Comparison of ENCODE assay signal across 1 cellular context in genomic region chr11:121451982-121452608, GRCh38.
TF ChIP-seq lines count a peak whose summit lies in the region.

A gene with protein sequence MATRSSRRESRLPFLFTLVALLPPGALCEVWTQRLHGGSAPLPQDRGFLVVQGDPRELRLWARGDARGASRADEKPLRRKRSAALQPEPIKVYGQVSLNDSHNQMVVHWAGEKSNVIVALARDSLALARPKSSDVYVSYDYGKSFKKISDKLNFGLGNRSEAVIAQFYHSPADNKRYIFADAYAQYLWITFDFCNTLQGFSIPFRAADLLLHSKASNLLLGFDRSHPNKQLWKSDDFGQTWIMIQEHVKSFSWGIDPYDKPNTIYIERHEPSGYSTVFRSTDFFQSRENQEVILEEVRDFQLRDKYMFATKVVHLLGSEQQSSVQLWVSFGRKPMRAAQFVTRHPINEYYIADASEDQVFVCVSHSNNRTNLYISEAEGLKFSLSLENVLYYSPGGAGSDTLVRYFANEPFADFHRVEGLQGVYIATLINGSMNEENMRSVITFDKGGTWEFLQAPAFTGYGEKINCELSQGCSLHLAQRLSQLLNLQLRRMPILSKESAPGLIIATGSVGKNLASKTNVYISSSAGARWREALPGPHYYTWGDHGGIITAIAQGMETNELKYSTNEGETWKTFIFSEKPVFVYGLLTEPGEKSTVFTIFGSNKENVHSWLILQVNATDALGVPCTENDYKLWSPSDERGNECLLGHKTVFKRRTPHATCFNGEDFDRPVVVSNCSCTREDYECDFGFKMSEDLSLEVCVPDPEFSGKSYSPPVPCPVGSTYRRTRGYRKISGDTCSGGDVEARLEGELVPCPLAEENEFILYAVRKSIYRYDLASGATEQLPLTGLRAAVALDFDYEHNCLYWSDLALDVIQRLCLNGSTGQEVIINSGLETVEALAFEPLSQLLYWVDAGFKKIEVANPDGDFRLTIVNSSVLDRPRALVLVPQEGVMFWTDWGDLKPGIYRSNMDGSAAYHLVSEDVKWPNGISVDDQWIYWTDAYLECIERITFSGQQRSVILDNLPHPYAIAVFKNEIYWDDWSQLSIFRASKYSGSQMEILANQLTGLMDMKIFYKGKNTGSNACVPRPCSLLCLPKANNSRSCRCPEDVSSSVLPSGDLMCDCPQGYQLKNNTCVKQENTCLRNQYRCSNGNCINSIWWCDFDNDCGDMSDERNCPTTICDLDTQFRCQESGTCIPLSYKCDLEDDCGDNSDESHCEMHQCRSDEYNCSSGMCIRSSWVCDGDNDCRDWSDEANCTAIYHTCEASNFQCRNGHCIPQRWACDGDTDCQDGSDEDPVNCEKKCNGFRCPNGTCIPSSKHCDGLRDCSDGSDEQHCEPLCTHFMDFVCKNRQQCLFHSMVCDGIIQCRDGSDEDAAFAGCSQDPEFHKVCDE (N-terminal part only) (plus strand): TSS chr11:121452314. CDS start chr11:121452332, 18 bp downstream.

TF ChIP-seq in H1, 55 proteins besides CTCF, POLR2A, EP300 and RAD21 (continued from another document):
- TF ChIP-seq RNF2 (IDR thresholded peaks at IDR 0.05; ENCODE audit: borderline replicate concordance, low read depth, low read length, missing control alignments, poor library complexity, severe bottlenecking) = no peak
- TF ChIP-seq, protein P1, sequence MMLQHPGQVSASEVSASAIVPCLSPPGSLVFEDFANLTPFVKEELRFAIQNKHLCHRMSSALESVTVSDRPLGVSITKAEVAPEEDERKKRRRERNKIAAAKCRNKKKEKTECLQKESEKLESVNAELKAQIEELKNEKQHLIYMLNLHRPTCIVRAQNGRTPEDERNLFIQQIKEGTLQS (IDR thresholded peaks at IDR 0.05; ENCODE audit: insufficient read depth, low read depth, low read length) = no peak
- TF ChIP-seq TEAD4 (IDR thresholded peaks at IDR 0.05; ENCODE audit: low read depth, low read length) = peak; percentile 98
- no peak for TF ChIP-seq SIX5 (IDR thresholded peaks at IDR 0.05; ENCODE audit: low read depth, low read length)
- TF ChIP-seq HDAC2 (IDR thresholded peaks at IDR 0.05; ENCODE audit: borderline replicate concordance in 1 of 2, low read depth in 2 of 2, low read length in 2 of 2) = 0 out of 4 replicates have a peak, but pooled peaks of 1 of the 2 experiments have one; percentile 74
- TF ChIP-seq KDM1A (IDR thresholded peaks at IDR 0.05; ENCODE audit: borderline replicate concordance, low read length) = no peak
- no peak for TF ChIP-seq BCL11A (IDR thresholded peaks at IDR 0.05; ENCODE audit: low read depth in 2 of 2, low read length in 2 of 2)
- peak; percentile 96 for TF ChIP-seq RBBP5 (IDR thresholded peaks at IDR 0.05; ENCODE audit: borderline replicate concordance, low read depth, low read length)
- TF ChIP-seq BACH1 (IDR thresholded peaks at IDR 0.05; ENCODE audit: low read length) = no peak; the same call in none of the 2 replicates
- TF ChIP-seq, protein P2, sequence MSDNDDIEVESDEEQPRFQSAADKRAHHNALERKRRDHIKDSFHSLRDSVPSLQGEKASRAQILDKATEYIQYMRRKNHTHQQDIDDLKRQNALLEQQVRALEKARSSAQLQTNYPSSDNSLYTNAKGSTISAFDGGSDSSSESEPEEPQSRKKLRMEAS (IDR thresholded peaks at IDR 0.05) = peak; percentile 65; the same call in 1 of the 2 replicates
- no peak for TF ChIP-seq CHD1 (IDR thresholded peaks at IDR 0.05; ENCODE audit: low read depth, low read length)
- TF ChIP-seq SUZ12 (IDR thresholded peaks at IDR 0.05; ENCODE audit: low read length) = no peak
- no peak for TF ChIP-seq EZH2 (IDR thresholded peaks at IDR 0.05; ENCODE audit: low read depth, low read length, severe bottlenecking)
- TF ChIP-seq KDM5A (IDR thresholded peaks at IDR 0.05; ENCODE audit: low read length) = no peak
- TF ChIP-seq, protein P3, sequence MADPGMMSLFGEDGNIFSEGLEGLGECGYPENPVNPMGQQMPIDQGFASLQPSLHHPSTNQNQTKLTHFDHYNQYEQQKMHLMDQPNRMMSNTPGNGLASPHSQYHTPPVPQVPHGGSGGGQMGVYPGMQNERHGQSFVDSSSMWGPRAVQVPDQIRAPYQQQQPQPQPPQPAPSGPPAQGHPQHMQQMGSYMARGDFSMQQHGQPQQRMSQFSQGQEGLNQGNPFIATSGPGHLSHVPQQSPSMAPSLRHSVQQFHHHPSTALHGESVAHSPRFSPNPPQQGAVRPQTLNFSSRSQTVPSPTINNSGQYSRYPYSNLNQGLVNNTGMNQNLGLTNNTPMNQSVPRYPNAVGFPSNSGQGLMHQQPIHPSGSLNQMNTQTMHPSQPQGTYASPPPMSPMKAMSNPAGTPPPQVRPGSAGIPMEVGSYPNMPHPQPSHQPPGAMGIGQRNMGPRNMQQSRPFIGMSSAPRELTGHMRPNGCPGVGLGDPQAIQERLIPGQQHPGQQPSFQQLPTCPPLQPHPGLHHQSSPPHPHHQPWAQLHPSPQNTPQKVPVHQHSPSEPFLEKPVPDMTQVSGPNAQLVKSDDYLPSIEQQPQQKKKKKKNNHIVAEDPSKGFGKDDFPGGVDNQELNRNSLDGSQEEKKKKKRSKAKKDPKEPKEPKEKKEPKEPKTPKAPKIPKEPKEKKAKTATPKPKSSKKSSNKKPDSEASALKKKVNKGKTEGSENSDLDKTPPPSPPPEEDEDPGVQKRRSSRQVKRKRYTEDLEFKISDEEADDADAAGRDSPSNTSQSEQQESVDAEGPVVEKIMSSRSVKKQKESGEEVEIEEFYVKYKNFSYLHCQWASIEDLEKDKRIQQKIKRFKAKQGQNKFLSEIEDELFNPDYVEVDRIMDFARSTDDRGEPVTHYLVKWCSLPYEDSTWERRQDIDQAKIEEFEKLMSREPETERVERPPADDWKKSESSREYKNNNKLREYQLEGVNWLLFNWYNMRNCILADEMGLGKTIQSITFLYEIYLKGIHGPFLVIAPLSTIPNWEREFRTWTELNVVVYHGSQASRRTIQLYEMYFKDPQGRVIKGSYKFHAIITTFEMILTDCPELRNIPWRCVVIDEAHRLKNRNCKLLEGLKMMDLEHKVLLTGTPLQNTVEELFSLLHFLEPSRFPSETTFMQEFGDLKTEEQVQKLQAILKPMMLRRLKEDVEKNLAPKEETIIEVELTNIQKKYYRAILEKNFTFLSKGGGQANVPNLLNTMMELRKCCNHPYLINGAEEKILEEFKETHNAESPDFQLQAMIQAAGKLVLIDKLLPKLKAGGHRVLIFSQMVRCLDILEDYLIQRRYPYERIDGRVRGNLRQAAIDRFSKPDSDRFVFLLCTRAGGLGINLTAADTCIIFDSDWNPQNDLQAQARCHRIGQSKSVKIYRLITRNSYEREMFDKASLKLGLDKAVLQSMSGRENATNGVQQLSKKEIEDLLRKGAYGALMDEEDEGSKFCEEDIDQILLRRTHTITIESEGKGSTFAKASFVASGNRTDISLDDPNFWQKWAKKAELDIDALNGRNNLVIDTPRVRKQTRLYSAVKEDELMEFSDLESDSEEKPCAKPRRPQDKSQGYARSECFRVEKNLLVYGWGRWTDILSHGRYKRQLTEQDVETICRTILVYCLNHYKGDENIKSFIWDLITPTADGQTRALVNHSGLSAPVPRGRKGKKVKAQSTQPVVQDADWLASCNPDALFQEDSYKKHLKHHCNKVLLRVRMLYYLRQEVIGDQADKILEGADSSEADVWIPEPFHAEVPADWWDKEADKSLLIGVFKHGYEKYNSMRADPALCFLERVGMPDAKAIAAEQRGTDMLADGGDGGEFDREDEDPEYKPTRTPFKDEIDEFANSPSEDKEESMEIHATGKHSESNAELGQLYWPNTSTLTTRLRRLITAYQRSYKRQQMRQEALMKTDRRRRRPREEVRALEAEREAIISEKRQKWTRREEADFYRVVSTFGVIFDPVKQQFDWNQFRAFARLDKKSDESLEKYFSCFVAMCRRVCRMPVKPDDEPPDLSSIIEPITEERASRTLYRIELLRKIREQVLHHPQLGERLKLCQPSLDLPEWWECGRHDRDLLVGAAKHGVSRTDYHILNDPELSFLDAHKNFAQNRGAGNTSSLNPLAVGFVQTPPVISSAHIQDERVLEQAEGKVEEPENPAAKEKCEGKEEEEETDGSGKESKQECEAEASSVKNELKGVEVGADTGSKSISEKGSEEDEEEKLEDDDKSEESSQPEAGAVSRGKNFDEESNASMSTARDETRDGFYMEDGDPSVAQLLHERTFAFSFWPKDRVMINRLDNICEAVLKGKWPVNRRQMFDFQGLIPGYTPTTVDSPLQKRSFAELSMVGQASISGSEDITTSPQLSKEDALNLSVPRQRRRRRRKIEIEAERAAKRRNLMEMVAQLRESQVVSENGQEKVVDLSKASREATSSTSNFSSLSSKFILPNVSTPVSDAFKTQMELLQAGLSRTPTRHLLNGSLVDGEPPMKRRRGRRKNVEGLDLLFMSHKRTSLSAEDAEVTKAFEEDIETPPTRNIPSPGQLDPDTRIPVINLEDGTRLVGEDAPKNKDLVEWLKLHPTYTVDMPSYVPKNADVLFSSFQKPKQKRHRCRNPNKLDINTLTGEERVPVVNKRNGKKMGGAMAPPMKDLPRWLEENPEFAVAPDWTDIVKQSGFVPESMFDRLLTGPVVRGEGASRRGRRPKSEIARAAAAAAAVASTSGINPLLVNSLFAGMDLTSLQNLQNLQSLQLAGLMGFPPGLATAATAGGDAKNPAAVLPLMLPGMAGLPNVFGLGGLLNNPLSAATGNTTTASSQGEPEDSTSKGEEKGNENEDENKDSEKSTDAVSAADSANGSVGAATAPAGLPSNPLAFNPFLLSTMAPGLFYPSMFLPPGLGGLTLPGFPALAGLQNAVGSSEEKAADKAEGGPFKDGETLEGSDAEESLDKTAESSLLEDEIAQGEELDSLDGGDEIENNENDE (IDR thresholded peaks at IDR 0.05; ENCODE audit: insufficient replicate concordance, low read length) = no peak
- peak; percentile 3 to 36; a peak in 1 of 4 replicates for TF ChIP-seq SIN3A (conservative IDR thresholded peaks at IDR 0.05 in 1 of 2, IDR thresholded peaks at IDR 0.05 in 1 of 2; ENCODE audit: low read depth in 1 of 2, low read length in 2 of 2)
- TF ChIP-seq MAFK (IDR thresholded peaks at IDR 0.05; ENCODE audit: low read depth, low read length) = no peak
- TF ChIP-seq SAP30 (IDR thresholded peaks at IDR 0.05; ENCODE audit: insufficient read depth, insufficient replicate concordance, low read length) = no peak
- no peak for TF ChIP-seq FOSL1 (IDR thresholded peaks at IDR 0.05; ENCODE audit: insufficient read depth, low read depth, low read length)
- TF ChIP-seq SP2 (IDR thresholded peaks at IDR 0.05; ENCODE audit: low read length) = no peak
- TF ChIP-seq CREB1 (IDR thresholded peaks at IDR 0.05) = peak; percentile 56
- TF ChIP-seq, protein P4, sequence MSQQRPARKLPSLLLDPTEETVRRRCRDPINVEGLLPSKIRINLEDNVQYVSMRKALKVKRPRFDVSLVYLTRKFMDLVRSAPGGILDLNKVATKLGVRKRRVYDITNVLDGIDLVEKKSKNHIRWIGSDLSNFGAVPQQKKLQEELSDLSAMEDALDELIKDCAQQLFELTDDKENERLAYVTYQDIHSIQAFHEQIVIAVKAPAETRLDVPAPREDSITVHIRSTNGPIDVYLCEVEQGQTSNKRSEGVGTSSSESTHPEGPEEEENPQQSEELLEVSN (IDR thresholded peaks at IDR 0.05) = peak; percentile 71
- no peak for TF ChIP-seq CEBPB (IDR thresholded peaks at IDR 0.05; ENCODE audit: low read depth, low read length)
- TF ChIP-seq KDM4A (IDR thresholded peaks at IDR 0.05; ENCODE audit: low read depth, low read length, severe bottlenecking) = peak; percentile 97
- no peak; the same call in 1 of the 2 replicates for TF ChIP-seq TCF12 (IDR thresholded peaks at IDR 0.05; ENCODE audit: low read depth, low read length)
- no peak for TF ChIP-seq HDAC6 (IDR thresholded peaks at IDR 0.05; ENCODE audit: low read depth, low read length)
- TF ChIP-seq RXRA (IDR thresholded peaks at IDR 0.05; ENCODE audit: insufficient read depth, low read depth, low read length) = no peak
- no peak for TF ChIP-seq NANOG (IDR thresholded peaks at IDR 0.05; ENCODE audit: insufficient read depth, low read depth, low read length, poor library complexity, severe bottlenecking)
- TF ChIP-seq TBP (IDR thresholded peaks at IDR 0.05; ENCODE audit: low read depth, low read length) = peak; percentile 45; the same call in 1 of the 2 replicates
- TF ChIP-seq YY1 (IDR thresholded peaks at IDR 0.05; ENCODE audit: low read depth, low read length) = peak; percentile 89
- no peak for TF ChIP-seq JUND (IDR thresholded peaks at IDR 0.05; ENCODE audit: low read length)
- no peak for TF ChIP-seq CBX5 (IDR thresholded peaks at IDR 0.05; ENCODE audit: low read depth, low read length)
- TF ChIP-seq PHF8 (conservative IDR thresholded peaks at IDR 0.05; ENCODE audit: low read depth, low read length) = peak; percentile 74
- TF ChIP-seq GABPA (IDR thresholded peaks at IDR 0.05; ENCODE audit: borderline replicate concordance, insufficient read depth, low read length) = no peak
- no peak for TF ChIP-seq RFX5 (IDR thresholded peaks at IDR 0.05; ENCODE audit: borderline replicate concordance, low read depth, low read length)
- no peak for TF ChIP-seq SP1 (IDR thresholded peaks at IDR 0.05; ENCODE audit: low read depth, low read length)
- no peak for TF ChIP-seq GTF2F1 (IDR thresholded peaks at IDR 0.05; ENCODE audit: borderline replicate concordance, low read depth, low read length)
- no peak for TF ChIP-seq ZNF274 (IDR thresholded peaks at IDR 0.05; ENCODE audit: borderline replicate concordance, extremely low read depth, low read length)
- TF ChIP-seq SIRT6 (IDR thresholded peaks at IDR 0.05; ENCODE audit: low read length) = no peak
- no peak for TF ChIP-seq POU5F1 (IDR thresholded peaks at IDR 0.05; ENCODE audit: low read depth, low read length)
- TF ChIP-seq SP4 (IDR thresholded peaks at IDR 0.05; ENCODE audit: low read length) = no peak
- TF ChIP-seq CTBP2 (IDR thresholded peaks at IDR 0.05; ENCODE audit: borderline replicate concordance, insufficient read depth, insufficient read length, low read length) = no peak
TF ChIP-seq in H1: peak in this region for 16.
